ENCODE assay signal across 1 cellular context in the genomic region with DNA sequence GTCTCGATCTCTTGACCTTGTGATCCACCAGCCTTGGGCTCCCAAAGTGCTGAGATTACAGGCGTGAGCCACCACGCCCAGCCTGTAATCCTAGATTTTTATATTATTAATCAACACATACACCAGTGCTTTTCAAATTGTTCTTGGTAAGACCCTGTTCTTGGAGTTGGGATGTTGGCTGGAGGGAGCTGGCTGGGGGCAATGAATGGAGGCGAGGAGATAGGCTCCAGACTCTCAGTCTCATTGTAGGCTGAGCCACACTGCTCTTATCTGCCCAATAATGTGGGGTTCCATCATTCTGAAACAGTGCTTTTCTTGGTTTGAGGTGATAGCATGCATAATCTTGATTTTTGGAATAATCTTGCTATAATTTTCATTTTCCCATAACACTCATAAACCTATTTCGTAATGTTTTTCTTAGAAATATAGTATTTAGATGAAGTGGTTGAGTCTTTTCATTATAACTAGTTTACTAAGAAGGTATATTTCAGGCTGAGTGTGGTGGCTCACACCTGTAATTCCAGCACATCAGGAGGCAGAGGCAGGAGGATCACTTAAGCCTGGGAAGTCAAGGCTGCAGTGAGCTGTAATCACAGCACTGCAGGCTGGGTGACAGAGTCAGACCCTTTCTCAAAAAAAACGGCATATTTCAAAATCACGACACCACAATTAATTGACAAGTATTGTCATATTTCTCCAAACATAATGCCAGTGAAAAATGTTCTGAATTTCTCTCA.
TF ChIP-seq lines count a peak whose summit lies in the region.

No MANE protein-coding gene starts in this region.

TF ChIP-seq in HCT116, 20 proteins besides CTCF, POLR2A, EP300 and RAD21 (continued from another document):
- no peak for TF ChIP-seq EZH2phosphoT487 (IDR thresholded peaks at IDR 0.05; ENCODE audit: borderline replicate concordance)
